ENCODE assay signal across 9 cellular contexts in genomic region chr17:48544356-48545021, GRCh38. TPM values are rescaled to one million over a fixed set of nuclear protein-coding genes. Genes with fewer than 3 reads are reported as not detected.
DNase-seq lines count a peak whose midpoint lies in the region; ATAC-seq and TF ChIP-seq lines count a peak whose summit lies in the region.
"Had no signal": no experiment of that assay in that cellular context is flagged by ENCODE, and none has a peak within 500 bp of the region (broad histone marks: within the 10 kb centered on the region; RNA-seq: fewer than 3 reads in every experiment).

No MANE protein-coding gene starts in this region.

- DNase-seq in GM23338 (ENCODE audit: low spot score) (peak; percentile 77), T-helper 22 cell (ENCODE audit: low read depth) (peak; percentile 43), mesenteric fat pad (ENCODE audit: low spot score) (peak; percentile 94), stromal cell of bone marrow (ENCODE audit: low read depth) (peak; percentile 79), COLO829 (ENCODE audit: low spot score) (no peak)

- H3K4me1 ChIP-seq in GM23338 (ENCODE audit: insufficient read depth), result peaks cover 87% of the 10 kb centered on the region

- ATAC-seq in GM23338 (peak; percentile 4; the same call in 2 of the 3 replicates), HG02571 (IDR thresholded peaks at IDR 0.05; ENCODE audit: unreplicated experiment) (no peak), GM18498 (IDR thresholded peaks at IDR 0.05; ENCODE audit: unreplicated experiment) (no peak)

- peaks cover 18% of the 10 kb centered on the region for H4K20me1 ChIP-seq in GM23338 (replicated peaks; ENCODE audit: insufficient read depth)

- H3K4me3 Mint-ChIP-seq in GM23338, result peak overlapping the region; percentile 55
- H3K4me3 Mint-ChIP-seq in dendritic cell treated with granulocyte-macrophage colony-stimulating factor and Interleukin-4, amounts not matched to agents 40 ng/mL and 50 ng/mL, for 4 days, result peak overlapping the region; percentile 81

- intact Hi-C loops in dendritic cell treated with granulocyte-macrophage colony-stimulating factor and Interleukin-4, amounts not matched to agents 40 ng/mL and 50 ng/mL, for 4 days (cut with micrococcal nuclease), result loop anchor here (10.0 kb wide), 1 partner anchor 50 kb away; no protein-coding TSS in a partner anchor

- H3K27me3 Mint-ChIP-seq in GM23338 (ENCODE audit: insufficient read depth, low read depth, poor library complexity), result peaks cover 98% of the 10 kb centered on the region
- H3K27me3 Mint-ChIP-seq in dendritic cell treated with granulocyte-macrophage colony-stimulating factor and Interleukin-4, amounts not matched to agents 40 ng/mL and 50 ng/mL, for 4 days, result peaks cover 84% of the 10 kb centered on the region

- no peaks in the 10 kb centered on the region; the same call in 1 of the 2 replicates for H3K36me3 ChIP-seq in GM23338 (ENCODE audit: insufficient read depth)

- no peak overlapping the region for H2AFZ ChIP-seq in GM23338

- no peaks in the 10 kb centered on the region for H3K9me2 ChIP-seq in GM23338 (ENCODE audit: insufficient read depth)

- peaks cover 4% of the 10 kb centered on the region; the same call in 1 of the 3 replicates for H3K36me3 Mint-ChIP-seq in GM23338 (ENCODE audit: low read depth)
- H3K36me3 Mint-ChIP-seq in dendritic cell treated with granulocyte-macrophage colony-stimulating factor and Interleukin-4, amounts not matched to agents 40 ng/mL and 50 ng/mL, for 4 days (ENCODE audit: low read depth), result peaks cover 20% of the 10 kb centered on the region

- no peaks in the 10 kb centered on the region for H3K79me2 ChIP-seq in GM23338 (replicated peaks; ENCODE audit: insufficient read depth)

- peaks cover 33% of the 10 kb centered on the region for H3F3A ChIP-seq in GM23338 (replicated peaks; ENCODE audit: low read depth)

- peaks cover 100% of the 10 kb centered on the region for H3K27me3 ChIP-seq in GM23338 (ENCODE audit: insufficient read depth)

- TF ChIP-seq CTCF in GM23338 (conservative IDR thresholded peaks at IDR 0.05; ENCODE audit: low read depth in 2 of 2), result no peak

- H3K27ac ChIP-seq in GM23338 (ENCODE audit: low read depth), result no peak overlapping the region
- H3K27ac ChIP-seq: VCaP had no signal

- peak overlapping the region; percentile 74 for H3K4me2 ChIP-seq in GM23338

- no peak overlapping the region for H3K27ac Mint-ChIP-seq in GM23338
- H3K27ac Mint-ChIP-seq in dendritic cell treated with granulocyte-macrophage colony-stimulating factor and Interleukin-4, amounts not matched to agents 40 ng/mL and 50 ng/mL, for 4 days, result peak overlapping the region; percentile 86

- H3K4me3 ChIP-seq in GM23338, result peak overlapping the region; percentile 47

- peaks cover 70% of the 10 kb centered on the region for H3K4me1 Mint-ChIP-seq in GM23338
- peaks cover 59% of the 10 kb centered on the region for H3K4me1 Mint-ChIP-seq in dendritic cell treated with granulocyte-macrophage colony-stimulating factor and Interleukin-4, amounts not matched to agents 40 ng/mL and 50 ng/mL, for 4 days (ENCODE audit: low read depth)

- H3K9me3 Mint-ChIP-seq in GM23338, result peaks cover 3% of the 10 kb centered on the region
- H3K9me3 Mint-ChIP-seq in dendritic cell treated with granulocyte-macrophage colony-stimulating factor and Interleukin-4, amounts not matched to agents 40 ng/mL and 50 ng/mL, for 4 days, result no peaks in the 10 kb centered on the region

TF ChIP-seq in GM23338, 12 proteins besides CTCF, POLR2A, EP300 and RAD21:
- TF ChIP-seq EZH2 (IDR thresholded peaks at IDR 0.05; ENCODE audit: low read depth, unreplicated experiment), result peak; percentile 80
- no peak for TF ChIP-seq POLR2AphosphoS5 (IDR thresholded peaks at IDR 0.05; ENCODE audit: low read depth)

RNA-seq across cellular contexts. Expression of gene HOXB2, which starts 0.4 kb away (rescaled TPM):
- total RNA-seq in GM23338 (2014; rRNA removed; shearing (Covaris generic)), result not detected in 2 replicates
- polyA plus RNA-seq in GM23338 (2016; fragmentation: Nextera tagmentation; extraction: Ambion mirVana), result 0.37 TPM in 1 of 2 replicates, not detected in the other
- 19.3 TPM for total RNA-seq in mesenteric fat pad

RNA-seq across cellular contexts. Expression of gene HOXB1, which starts 13.7 kb away (rescaled TPM):
- not detected in 2 replicates for total RNA-seq in GM23338 (2014; rRNA removed; shearing (Covaris generic))
- not detected in 2 replicates for polyA plus RNA-seq in GM23338 (2016; fragmentation: Nextera tagmentation; extraction: Ambion mirVana)
- total RNA-seq in mesenteric fat pad, result not detected

RNA-seq across cellular contexts. Expression of gene HOXB4, which starts 33.7 kb away (rescaled TPM):
- total RNA-seq in GM23338 (2014; rRNA removed; shearing (Covaris generic)), result not detected in 2 replicates
- not detected in 2 replicates for polyA plus RNA-seq in GM23338 (2016; fragmentation: Nextera tagmentation; extraction: Ambion mirVana)
- 5.7 TPM for total RNA-seq in mesenteric fat pad

RNA-seq across cellular contexts. Expression of gene HOXB3, which starts 45.6 kb away (rescaled TPM):
- 0.17 TPM in 1 of 2 replicates, not detected in the other for total RNA-seq in GM23338 (2014; rRNA removed; shearing (Covaris generic))
- not detected in 2 replicates for polyA plus RNA-seq in GM23338 (2016; fragmentation: Nextera tagmentation; extraction: Ambion mirVana)
- total RNA-seq in mesenteric fat pad, result 12.6 TPM

RNA-seq across cellular contexts. Expression of gene HOXB5, which starts 49.1 kb away (rescaled TPM):
- total RNA-seq in GM23338 (2014; rRNA removed; shearing (Covaris generic)), result not detected in 2 replicates
- polyA plus RNA-seq in GM23338 (2016; fragmentation: Nextera tagmentation; extraction: Ambion mirVana), result not detected in 2 replicates
- 2.0 TPM for total RNA-seq in mesenteric fat pad

Comparison
In these comparisons a context has a peak if more than half of its experiments do, and no peak if none do; other contexts are left out.
1. RNA of gene HOXB2, which starts 0.4 kb away (total RNA-seq): 19.3 TPM in mesenteric fat pad (single experiment); not detected in GM23338; every median in the first group is over 10 times any median in the second.